ENCODE assay signal across 33 cellular contexts in the genomic region with DNA sequence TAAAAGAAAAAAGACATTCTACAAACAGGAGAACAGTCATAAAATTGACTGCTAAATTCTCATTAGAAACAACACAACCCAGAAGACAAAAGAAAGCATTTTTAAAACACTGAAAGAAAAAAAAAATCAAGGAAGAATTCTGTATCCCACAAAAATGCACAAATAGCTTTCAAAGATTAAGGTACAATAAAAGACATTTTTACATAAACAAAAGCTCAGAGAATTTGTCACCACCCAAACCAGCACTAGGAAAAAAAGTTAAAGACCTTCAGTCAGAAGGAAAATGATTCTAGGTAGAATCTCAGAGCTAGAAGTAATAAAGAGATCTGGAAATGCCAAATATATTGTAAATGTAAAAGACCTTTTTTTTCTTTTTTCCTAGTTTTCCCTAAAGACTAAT.
DNase-seq lines count a peak whose midpoint lies in the region; FAIRE-seq and TF ChIP-seq lines count a peak whose summit lies in the region.
"Had no signal": no experiment of that assay in that cellular context is flagged by ENCODE, and none has a peak within 500 bp of the region (broad histone marks: within the 10 kb centered on the region; RNA-seq: fewer than 3 reads in every experiment).

No MANE protein-coding gene starts in this region.

- no peaks in the 10 kb centered on the region for H3K4me1 ChIP-seq in small intestine (ENCODE audit: control insufficient read depth in 2 of 2, insufficient read depth in 1 of 2, low read depth in 1 of 2, low read length in 1 of 2)
- H3K4me1 ChIP-seq in spleen: no peaks in the 10 kb centered on the region
- H3K4me1 ChIP-seq: A549; BE2C; BLaER1; BLaER1 treated with 17β-estradiol and CSF1 and Interleukin-3, amounts not matched to agents 10 nM and 100 nM; Caco-2 had no signal

- H3K4me3 ChIP-seq in small intestine (ENCODE audit: low read depth in 1 of 2, low read length in 2 of 2) (no peak overlapping the region), spleen (no peak overlapping the region)
- H3K4me3 ChIP-seq: A549; BLaER1; BLaER1 treated with 17β-estradiol and CSF1 and Interleukin-3, amounts not matched to agents 10 nM and 100 nM had no signal

- H3K9me3 ChIP-seq in small intestine (ENCODE audit: control insufficient read depth, low read depth) (no peaks in the 10 kb centered on the region), spleen (peaks cover 0 to 26% (median 16%) of the 10 kb centered on the region in 8 donors)
- H3K9me3 ChIP-seq: A549, BE2C, BLaER1 had no signal

- no peaks in the 10 kb centered on the region for H3K36me3 ChIP-seq in small intestine (ENCODE audit: control insufficient read depth in 2 of 2, insufficient read depth in 2 of 2, low read length in 2 of 2)
- H3K36me3 ChIP-seq in spleen: no peaks in the 10 kb centered on the region
- H3K36me3 ChIP-seq: BE2C; BLaER1; BLaER1 treated with 17β-estradiol and CSF1 and Interleukin-3, amounts not matched to agents 10 nM and 100 nM had no signal

- H3K27ac ChIP-seq in small intestine (ENCODE audit: low read depth in 1 of 2, low read length in 1 of 2): no peak overlapping the region
- H3K27ac ChIP-seq in substantia nigra (ENCODE audit: low read depth, low read length, poor library complexity, severe bottlenecking): no peak overlapping the region
- no peak overlapping the region for H3K27ac ChIP-seq in spleen
- H3K27ac ChIP-seq: 22Rv1; A549; BLaER1; BLaER1 treated with 17β-estradiol and CSF1 and Interleukin-3, amounts not matched to agents 10 nM and 100 nM; C4-2B had no signal

- FAIRE-seq in GM18507 (lab: Jason Lieb, UNC) (peak; percentile 5), small intestine (lab: Jason Lieb, UNC) (peak; percentile 19)
- FAIRE-seq: A204.1, A549, D721Med had no signal

- H3K27me3 ChIP-seq in small intestine (ENCODE audit: control insufficient read depth in 2 of 2, insufficient read depth in 2 of 2, low read length in 2 of 2) (no peaks in the 10 kb centered on the region), spleen (replicated peaks in 1 of 7) (no peaks in the 10 kb centered on the region)
- H3K27me3 ChIP-seq: BE2C; BLaER1; BLaER1 treated with 17β-estradiol and CSF1 and Interleukin-3, amounts not matched to agents 10 nM and 100 nM had no signal

- TF ChIP-seq POLR2A in spleen (IDR thresholded peaks at IDR 0.05): no peak

- no peak for DNase-seq in GM18507 (ENCODE audit: extremely low spot score, insufficient read length, low read depth)
- peak; percentile 55 for DNase-seq in M059J (ENCODE audit: low read depth)
- DNase-seq in small intestine: no peak
- DNase-seq in substantia nigra (lab: John Stamatoyannopoulos, UW): no peak
- DNase-seq in spleen: no peak
- no peak for DNase-seq in amniotic stem cell (lab: John Stamatoyannopoulos, UW)
- DNase-seq: 8988T; ACHN; AML-193; BE2C; C1 segment of cervical spinal cord; Caco-2; Calu3; CD4-positive, alpha-beta memory T cell; CD4-positive, alpha-beta T cell; CD4-positive, CD25-positive, alpha-beta regulatory T cell; CD8-positive, alpha-beta memory T cell; CD8-positive, alpha-beta T cell; COR-L47; DMS 273 treated with DMSO at 0.1 percent for 48 hours; DMS153; DMS53; DMS79; DMS79 treated with DMSO at 0.1 percent for 48 hours; DND-41; EL had no signal

- intact Hi-C loops in spleen (cut with DNase I; ENCODE audit: low total_unique reads): no loop called here

- no peak for TF ChIP-seq CTCF in spleen (IDR thresholded peaks at IDR 0.05 in 8 of 11, conservative IDR thresholded peaks at IDR 0.05 in 3 of 11)
